14 cellular contexts compared by ENCODE assay signal in the genomic region with DNA sequence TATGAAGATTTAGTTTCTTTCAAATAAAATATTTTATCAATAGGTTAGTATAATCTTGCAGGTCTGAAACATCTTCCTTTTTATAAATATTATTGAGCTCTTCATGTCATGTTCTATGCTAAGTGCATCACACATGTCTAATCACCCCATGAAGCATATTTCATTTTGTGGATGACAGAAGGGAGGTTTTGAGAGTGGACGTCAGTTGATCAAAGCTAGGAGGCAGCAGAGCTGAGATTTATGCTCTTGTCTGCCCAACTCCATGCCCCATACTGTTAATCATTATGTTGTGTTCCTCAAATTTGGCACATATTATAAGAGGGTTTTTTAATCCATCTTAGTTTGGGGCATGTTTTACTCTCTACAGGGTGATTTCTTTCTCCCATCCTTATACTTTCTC. TPM values are rescaled to one million over a fixed set of nuclear protein-coding genes. Genes with fewer than 3 reads are reported as not detected.
A peak's percentile ranks its signal among the peaks of the same experiment; 100 is the strongest.
DNase-seq lines count a peak whose midpoint lies in the region; ATAC-seq, FAIRE-seq and TF ChIP-seq lines count a peak whose summit lies in the region.
"Had no signal": no experiment of that assay in that cellular context is flagged by ENCODE, and none has a peak within 500 bp of the region (broad histone marks: within the 10 kb centered on the region; RNA-seq: fewer than 3 reads in every experiment).

No MANE protein-coding gene starts in this region.

- dilution Hi-C loops in keratinocyte (cut with MboI; ENCODE audit: extremely low pct_ligation_motif_present, low sequenced_read_pairs): no loop called here

- in situ Hi-C loops in ACHN (cut with HindIII; ENCODE audit: low pct_ligation_motif_present, low pct_unique_long_range_greater_than_20kb, low sequenced_read_pairs): no loop called here

- peaks cover 5% of the 10 kb centered on the region for H3K36me3 ChIP-seq in OCI-LY3 (replicated peaks; ENCODE audit: low read depth, low read length)
- no peaks in the 10 kb centered on the region for H3K36me3 ChIP-seq in keratinocyte (ENCODE audit: control insufficient read depth in 2 of 2, extremely low read depth in 1 of 2, insufficient read depth in 2 of 2, low read length in 2 of 2)
- no peaks in the 10 kb centered on the region for H3K36me3 ChIP-seq in hepatocyte (replicated peaks; ENCODE audit: insufficient read depth, low read depth)
- H3K36me3 ChIP-seq: left ventricle myocardium inferior, SJSA1 had no signal

- no peak overlapping the region for H2AFZ ChIP-seq in OCI-LY3 (ENCODE audit: low read depth, low read length)
- no peak overlapping the region for H2AFZ ChIP-seq in keratinocyte (ENCODE audit: control insufficient read depth, low read length)
- H2AFZ ChIP-seq in hepatocyte: no peak overlapping the region

- peak overlapping the region; percentile 61 for H3K9ac ChIP-seq in OCI-LY3 (ENCODE audit: low read length)
- H3K9ac ChIP-seq in keratinocyte (ENCODE audit: control insufficient read depth, extremely low read depth, insufficient read depth, low read length): no peak overlapping the region

- WGBS in hepatocyte (ENCODE audit: low lambda C conversion rate, missing lambda C conversion rate): 70% methylated on average over 1 of the region's 1 CpG

- peaks cover 97% of the 10 kb centered on the region for H3K4me1 ChIP-seq in OCI-LY3 (ENCODE audit: low read length)
- peaks cover 46% of the 10 kb centered on the region for H3K4me1 ChIP-seq in keratinocyte (ENCODE audit: control insufficient read depth, extremely low read depth, insufficient read depth, low read length)
- peaks cover 11% of the 10 kb centered on the region for H3K4me1 ChIP-seq in hepatocyte (ENCODE audit: insufficient read depth)

- DNase-seq in ACHN (peak; percentile 6), keratinocyte (ENCODE audit: low read depth, low spot score) (no peak), hepatocyte (ENCODE audit: low spot score) (no peak), CD1c-positive myeloid dendritic cell (ENCODE audit: extremely low spot score) (no peak)
- DNase-seq: activated T-cell treated with anti-CD3 and anti-CD28 coated beads, Interleukin-2, amount 50 U/mL, for 48 hours; left ventricle myocardium inferior; NCI-H1436 treated with DMSO at 0.1 percent for 48 hours; trophoblast cell had no signal

- peak overlapping the region; percentile 63 for H3K4me3 ChIP-seq in OCI-LY3 (ENCODE audit: low read length)
- H3K4me3 ChIP-seq in keratinocyte (ENCODE audit: control insufficient read depth in 2 of 3, extremely low read depth in 1 of 3, insufficient read depth in 2 of 3, low read depth in 1 of 3, low read length in 3 of 3): no peak overlapping the region
- H3K4me3 ChIP-seq in hepatocyte: no peak overlapping the region
- H3K4me3 ChIP-seq: left ventricle myocardium inferior, SJSA1 had no signal

- H3K9me2 ChIP-seq in hepatocyte (replicated peaks; ENCODE audit: insufficient read depth): no peaks in the 10 kb centered on the region

- H3K79me2 ChIP-seq in OCI-LY3 (ENCODE audit: low read length) (peaks cover 100% of the 10 kb centered on the region), keratinocyte (ENCODE audit: control insufficient read depth, insufficient read depth, low read length) (peaks cover 95% of the 10 kb centered on the region), hepatocyte (peaks cover 83% of the 10 kb centered on the region)

- H3K9me3 ChIP-seq in OCI-LY3 (ENCODE audit: insufficient read depth, low read length) (no peaks in the 10 kb centered on the region), keratinocyte (ENCODE audit: control insufficient read depth, low read depth, low read length) (no peaks in the 10 kb centered on the region), hepatocyte (ENCODE audit: low read depth) (no peaks in the 10 kb centered on the region)
- H3K9me3 ChIP-seq: left ventricle myocardium inferior, SJSA1 had no signal

- peak; percentile 26 for ATAC-seq in GM19463 (IDR thresholded peaks at IDR 0.05; ENCODE audit: unreplicated experiment)
- ATAC-seq in GM21717 (IDR thresholded peaks at IDR 0.05; ENCODE audit: unreplicated experiment): no peak
- ATAC-seq in HG03175 (IDR thresholded peaks at IDR 0.05; ENCODE audit: unreplicated experiment): no peak

- peak overlapping the region; percentile 91 for H3K4me2 ChIP-seq in OCI-LY3 (ENCODE audit: low read length)
- no peak overlapping the region for H3K4me2 ChIP-seq in keratinocyte (ENCODE audit: control insufficient read depth, extremely low read depth, insufficient read depth, low read depth, low read length)
- no peak overlapping the region for H3K4me2 ChIP-seq in hepatocyte

- FAIRE-seq in keratinocyte (lab: Jason Lieb, UNC): no peak

- H4K20me1 ChIP-seq in OCI-LY3 (ENCODE audit: insufficient read depth, low read length): peaks cover 6% of the 10 kb centered on the region; the same call in 1 of the 2 replicates
- H4K20me1 ChIP-seq in keratinocyte (ENCODE audit: control insufficient read depth, extremely low read depth, insufficient read depth, low read length): no peaks in the 10 kb centered on the region
- H4K20me1 ChIP-seq in hepatocyte (ENCODE audit: insufficient read depth, poor library complexity, severe bottlenecking): no peaks in the 10 kb centered on the region

- H3K27me3 ChIP-seq in OCI-LY3 (ENCODE audit: low read depth, low read length): no peaks in the 10 kb centered on the region
- H3K27me3 ChIP-seq in keratinocyte (ENCODE audit: control insufficient read depth, extremely low read depth, insufficient read depth, low read length): no peaks in the 10 kb centered on the region
- H3K27me3 ChIP-seq in hepatocyte: no peaks in the 10 kb centered on the region
- H3K27me3 ChIP-seq: SJSA1 had no signal

- H3K9me1 ChIP-seq in keratinocyte (ENCODE audit: control insufficient read depth, extremely low read depth, insufficient read depth, low read length): no peaks in the 10 kb centered on the region

- TF ChIP-seq CTCF in OCI-LY3 (IDR thresholded peaks at IDR 0.05; ENCODE audit: low read depth, low read length) (peak; percentile 47), keratinocyte (optimal IDR thresholded peaks at IDR 0.05 in 1 of 3, IDR thresholded peaks at IDR 0.05 in 1 of 3, conservative IDR thresholded peaks at IDR 0.05 in 1 of 3; ENCODE audit: extremely low read depth in 1 of 3, insufficient read depth in 2 of 3, low read length in 3 of 3) (peak; percentile 16 to 37 (median 19)), hepatocyte (IDR thresholded peaks at IDR 0.05; ENCODE audit: poor library complexity) (no peak)

- H3K27ac ChIP-seq in OCI-LY3 (ENCODE audit: low read length): peak overlapping the region; percentile 93
- H3K27ac ChIP-seq in keratinocyte (ENCODE audit: control insufficient read depth, insufficient read depth, low read length): no peak overlapping the region
- H3K27ac ChIP-seq in hepatocyte: no peak overlapping the region
- H3K27ac ChIP-seq: C4-2B, left ventricle myocardium inferior, SJSA1 had no signal

RNA-seq across cellular contexts. Expression of a gene that starts 22.7 kb away (rescaled TPM):
- 87.6 to 144 TPM (median 99.7 TPM) in 3 replicates for polyA plus RNA-seq in keratinocyte
- polyA plus RNA-seq in keratinocyte (2011; ENCODE audit: low read depth): 39.1 TPM
- 37.0 and 60.3 TPM in 2 replicates for polyA plus RNA-seq in keratinocyte (2011; cell fraction: cytosol; rRNA removed)
- polyA plus RNA-seq in keratinocyte (2011; cell fraction: nucleus; rRNA removed): 124 and 141 TPM in 2 replicates
- polyA plus RNA-seq in keratinocyte (2012; ENCODE audit: low replicate concordance): 54.9 and 70.3 TPM in 2 replicates
- polyA minus RNA-seq in keratinocyte: 179 to 186 TPM (median 184 TPM) in 3 replicates
- 57.2 TPM for polyA minus RNA-seq in keratinocyte (2011; cell fraction: cytosol; rRNA and poly(A)+ RNA removed)
- 150 and 256 TPM in 2 replicates for polyA minus RNA-seq in keratinocyte (2011; cell fraction: nucleus; rRNA and poly(A)+ RNA removed)
- 36.9 and 45.0 TPM in 2 replicates for total RNA-seq in hepatocyte
- polyA plus RNA-seq in hepatocyte: 19.9 and 22.4 TPM in 2 replicates
